35 cellular contexts compared by ENCODE assay signal in the genomic region with DNA sequence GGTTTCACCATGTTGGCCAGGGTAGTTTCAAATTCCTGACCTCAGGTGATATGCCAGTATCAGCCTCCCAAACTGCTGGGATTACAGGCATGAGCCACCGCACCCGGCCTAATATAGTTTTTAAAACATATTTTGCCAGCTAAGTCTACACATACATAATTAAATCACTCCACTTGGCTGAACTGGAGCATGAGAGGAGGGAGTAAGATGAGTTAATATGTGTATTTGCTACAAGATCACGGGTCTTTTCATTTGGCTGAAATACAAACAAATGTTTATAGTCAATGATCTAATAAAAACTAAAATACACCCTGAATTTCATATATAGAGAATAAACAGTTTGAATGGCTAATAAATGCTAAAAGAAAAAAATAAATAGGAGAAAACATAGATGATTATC.
"Had no signal": no experiment of that assay in that cellular context is flagged by ENCODE, and none has a peak within 500 bp of the region (broad histone marks: within the 10 kb centered on the region; RNA-seq: fewer than 3 reads in every experiment).

No MANE protein-coding gene starts in this region.

- H3K27me3 ChIP-seq: MG63 had no signal

- H3K9me3 ChIP-seq: MG63 had no signal

- H3K4me3 ChIP-seq: MG63 had no signal

- DNase-seq: Karpas-422, Kasumi-1, MG63, MM.1S, MV-4-11, NCI-H1048, NCI-H1092, NCI-H1092 treated with DMSO at 0.1 percent for 48 hours, NCI-H1105, NCI-H1105 treated with DMSO at 0.1 percent for 48 hours, NCI-H1417, NCI-H1417 treated with DMSO at 0.1 percent for 48 hours, NCI-H1436, NCI-H1436 treated with DMSO at 0.1 percent for 48 hours, NCI-H146, NCI-H1694, NCI-H1694 treated with DMSO at 0.1 percent for 48 hours, NCI-H187, NCI-H187 treated with DMSO at 0.1 percent for 48 hours, NCI-H1930, NCI-H2029, NCI-H2029 treated with DMSO at 0.1 percent for 48 hours, NCI-H2081, NCI-H2081 treated with DMSO at 0.1 percent for 48 hours, NCI-H2107, NCI-H2171, NCI-H2171 treated with DMSO at 0.1 percent for 48 hours, NCI-H2227 treated with DMSO at 0.1 percent for 48 hours, NCI-H226, NCI-H345, NCI-H446, NCI-H446 treated with DMSO at 0.1 percent for 48 hours, NCI-H510A, NCI-H510A treated with DMSO at 0.1 percent for 48 hours, NCI-H524 had no signal

- H3K36me3 ChIP-seq: MG63 had no signal
